8 cellular contexts compared by ENCODE assay signal in the genomic region with DNA sequence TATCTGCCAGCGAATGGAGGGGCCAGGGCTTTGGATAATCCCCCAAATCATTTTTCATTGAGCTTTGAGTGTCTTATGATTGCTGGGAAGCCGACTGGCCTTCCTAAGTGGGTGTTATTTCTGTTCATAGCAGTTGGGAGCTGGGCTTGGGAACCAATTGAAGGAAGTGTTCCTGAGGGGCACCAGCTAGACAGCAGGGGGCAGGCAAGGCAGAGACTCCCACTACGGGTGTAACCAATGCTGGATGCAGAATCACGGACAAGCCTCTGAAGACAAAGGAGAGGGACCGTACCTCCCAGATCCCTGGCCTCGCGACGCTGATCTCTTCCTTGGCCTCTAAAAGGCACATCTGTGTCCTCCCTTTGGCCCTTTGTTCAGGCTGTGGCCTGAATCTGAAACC.
DNase-seq lines count a peak whose midpoint lies in the region; ATAC-seq and TF ChIP-seq lines count a peak whose summit lies in the region.

No MANE protein-coding gene starts in this region.

- H3K4me1 Mint-ChIP-seq in MCF 10A (ENCODE audit: insufficient read depth, unreplicated experiment), result peaks cover 7% of the 10 kb centered on the region

- ATAC-seq in RWPE2 (ENCODE audit: low read depth) (peak; percentile 45; the same call in 1 of the 3 replicates), GM21529 (IDR thresholded peaks at IDR 0.05; ENCODE audit: unreplicated experiment) (no peak)

- intact Hi-C loops in MCF 10A (cut with micrococcal nuclease) (loop anchor here (10.0 kb wide), 1 partner anchor 183 kb away; no protein-coding TSS in a partner anchor), breast epithelium (cut with DNase I; ENCODE audit: low total_unique reads) (loop anchor here (1.0 to 2.0 kb wide), 2 partner anchors 14 to 77 kb away; no protein-coding TSS in a partner anchor)

- no peaks in the 10 kb centered on the region for H3K27me3 Mint-ChIP-seq in MCF 10A (ENCODE audit: insufficient read depth, unreplicated experiment)

- H3K9me3 ChIP-seq in breast epithelium, result no peaks in the 10 kb centered on the region
- H3K9me3 ChIP-seq in RWPE2 (ENCODE audit: severe bottlenecking), result no peaks in the 10 kb centered on the region

- no TSS peak for BruUV-seq in MCF 10A (replicated peaks; lab: Mats Ljungman, UMichigan)

- peaks cover 0 to 5% of the 10 kb centered on the region in 2 donors for H3K4me1 ChIP-seq in breast epithelium
- no peaks in the 10 kb centered on the region for H3K4me1 ChIP-seq in RWPE2 (ENCODE audit: insufficient read depth, poor library complexity, severe bottlenecking)

- TF ChIP-seq CTCF in MCF 10A (IDR thresholded peaks at IDR 0.05; ENCODE audit: unreplicated experiment) (peak; percentile 19), breast epithelium (IDR thresholded peaks at IDR 0.05) (no peak), RWPE2 (IDR thresholded peaks at IDR 0.05; ENCODE audit: poor library complexity, severe bottlenecking) (peak; percentile 34)

- DNase-seq in MCF 10A (ENCODE audit: unreplicated experiment) (peak; percentile 10), breast epithelium (ENCODE audit: low spot score in 2 of 2) (no peak), RWPE2 (ENCODE audit: low spot score) (no peak), glomerular visceral epithelial cell (ENCODE audit: extremely low spot score) (peak; percentile 8), renal cortical epithelial cell (ENCODE audit: low read depth) (peak; percentile 4), T-helper 9 cell (no peak), cerebellar cortex (ENCODE audit: low spot score) (no peak)

- H3K4me3 Mint-ChIP-seq in MCF 10A (ENCODE audit: unreplicated experiment), result no peak overlapping the region

- no peaks in the 10 kb centered on the region for H3K9me3 Mint-ChIP-seq in MCF 10A (ENCODE audit: unreplicated experiment)

- H3K36me3 Mint-ChIP-seq in MCF 10A (ENCODE audit: insufficient read depth, unreplicated experiment), result no peaks in the 10 kb centered on the region

- H3K27me3 ChIP-seq in breast epithelium (no peaks in the 10 kb centered on the region), RWPE2 (ENCODE audit: insufficient read depth, poor library complexity, severe bottlenecking) (no peaks in the 10 kb centered on the region)

- CTCF ChIA-PET in MCF 10A (lab: Yijun Ruan, JAX), result interaction anchor here (1.0 kb wide), 3 partner anchors 14 to 339 kb away, joined by 3 read pairs; no protein-coding TSS in a partner anchor

- TF ChIP-seq POLR2A in breast epithelium (IDR thresholded peaks at IDR 0.05), result no peak

- no peak overlapping the region for H3K27ac Mint-ChIP-seq in MCF 10A (ENCODE audit: low read depth, unreplicated experiment)

- H3K4me3 ChIP-seq in breast epithelium (no peak overlapping the region), RWPE2 (ENCODE audit: severe bottlenecking) (no peak overlapping the region)

- no peak overlapping the region for H3K27ac ChIP-seq in breast epithelium
- H3K27ac ChIP-seq in RWPE2 (ENCODE audit: poor library complexity, severe bottlenecking), result no peak overlapping the region

- POLR2A ChIA-PET in MCF 10A (lab: Yijun Ruan, JAX), result no interaction called here

- H3K36me3 ChIP-seq in breast epithelium (no peaks in the 10 kb centered on the region), RWPE2 (ENCODE audit: low read depth) (no peaks in the 10 kb centered on the region)

Comparison
In these comparisons a context has a peak if more than half of its experiments do, and no peak if none do; other contexts are left out.
1. DNase-seq: peak in MCF 10A (single experiment), glomerular visceral epithelial cell (single experiment) and renal cortical epithelial cell (single experiment); none in breast epithelium (0 of 2), RWPE2 (single experiment), T-helper 9 cell (single experiment) and cerebellar cortex (single experiment).
2. CTCF ChIP-seq: peak in MCF 10A (single experiment) and RWPE2 (single experiment); none in breast epithelium (0 of 3).